ENCODE assay signal across 25 cellular contexts in the genomic region with DNA sequence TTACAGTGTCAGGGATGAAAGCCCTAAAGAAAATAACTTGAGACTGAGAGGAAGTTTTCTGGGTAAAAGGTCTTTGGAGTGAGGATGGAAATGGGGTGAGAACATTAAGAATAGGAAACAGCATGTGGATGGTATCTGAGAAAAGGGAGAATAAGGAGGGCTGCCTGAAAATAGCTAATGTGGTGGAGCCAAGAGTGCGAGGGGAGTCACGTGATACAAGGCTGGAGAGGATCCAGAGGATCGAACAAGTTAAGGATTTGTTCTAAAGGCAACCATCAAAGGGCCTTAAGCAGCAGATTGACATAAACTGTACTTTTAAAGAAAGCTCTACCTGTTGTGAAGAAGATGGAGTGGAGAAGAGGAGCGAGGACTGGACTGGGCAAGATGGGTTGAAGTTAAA.
"Had no signal": no experiment of that assay in that cellular context is flagged by ENCODE, and none has a peak within 500 bp of the region (broad histone marks: within the 10 kb centered on the region; RNA-seq: fewer than 3 reads in every experiment).

No MANE protein-coding gene starts in this region.

- H3K27ac ChIP-seq: adrenal gland, SJSA1 had no signal

- H3K4me1 ChIP-seq: adrenal gland, SJSA1 had no signal

- H3K4me3 ChIP-seq: adrenal gland, MG63, SJSA1 had no signal

- DNase-seq: activated CD4-positive, alpha-beta memory T cell treated with anti-CD3 and anti-CD28 coated beads, Interleukin-2, amount 10 ng/mL, durations not matched to agents 7 days and 5 days; activated CD4-positive, alpha-beta T cell treated with anti-CD3 and anti-CD28 coated beads for 36 hours; activated CD4-positive, alpha-beta T cell treated with anti-CD3 and anti-CD28 coated beads, Interleukin-2, amount 50 U/mL, for 1 hour; activated CD4-positive, CD25-positive, alpha-beta regulatory T cell; activated naive CD4-positive, alpha-beta T cell treated with anti-CD3 and anti-CD28 coated beads, Interleukin-2, amount 50 U/mL, for 16 hours; activated naive CD8-positive, alpha-beta T cell treated with anti-CD3 and anti-CD28 coated beads, Interleukin-2, amount 10 ng/mL, durations not matched to agents 7 days and 5 days; activated T-cell treated with anti-CD3 and anti-CD28 coated beads for 4 hours; adrenal gland; anterior cingulate cortex; cerebellar nuclear complex; MG63; MV-4-11; NCI-H146; NCI-H187 treated with DMSO at 0.1 percent for 48 hours; NCI-H2081 treated with DMSO at 0.1 percent for 48 hours; NCI-H446 treated with DMSO at 0.1 percent for 48 hours; NCI-H524 treated with DMSO at 0.1 percent for 48 hours; NCI-H748 treated with DMSO at 0.1 percent for 48 hours; OCI-M1; SHP77; T-cell; T-helper 2 cell; T1000 had no signal

- H3K9me3 ChIP-seq: adrenal gland, MG63, SJSA1 had no signal

- H3K36me3 ChIP-seq: adrenal gland, MG63, SJSA1 had no signal

- H3K27me3 ChIP-seq: adrenal gland, MG63, SJSA1 had no signal

- ATAC-seq: activated CD4-positive, alpha-beta T cell treated with anti-CD3 and anti-CD28 coated beads for 36 hours; Panc1; T-cell had no signal
